Comparison of ENCODE assay signal across 14 cellular contexts in genomic region chr14:101835566-101835965, GRCh38.
DNase-seq lines count a peak whose midpoint lies in the region; TF ChIP-seq lines count a peak whose summit lies in the region.
"Had no signal": no experiment of that assay in that cellular context is flagged by ENCODE, and none has a peak within 500 bp of the region (broad histone marks: within the 10 kb centered on the region; RNA-seq: fewer than 3 reads in every experiment).

No MANE protein-coding gene starts in this region.

- no peak overlapping the region for H3K14ac ChIP-seq in trophoblast cell (ENCODE audit: low read length)

- H3K4me3 ChIP-seq in Karpas-422 (ENCODE audit: low read length) (no peak overlapping the region), esophagus squamous epithelium (no peak overlapping the region), trophoblast cell (ENCODE audit: low read depth, low read length) (no peak overlapping the region), vagina (no peak overlapping the region), HAP-1 (no peak overlapping the region)
- H3K4me3 ChIP-seq: body of pancreas had no signal

- 89% methylated on average over 8 to 11 of the region's 11 CpGs for WGBS in esophagus squamous epithelium, 2 donors
- no CpG with 5 or more reads among the region's 11 CpGs for WGBS in trophoblast cell (ENCODE audit: extremely low coverage, insufficient coverage, insufficient read length)

- H2BK5ac ChIP-seq in trophoblast cell (ENCODE audit: low read depth, low read length, poor library complexity): no peak overlapping the region

- H3K4me2 ChIP-seq in Karpas-422 (ENCODE audit: low read depth, low read length, poor library complexity, severe bottlenecking) (peak overlapping the region; percentile 36), trophoblast cell (ENCODE audit: low read length) (no peak overlapping the region)

- no peaks in the 10 kb centered on the region for H4K20me1 ChIP-seq in Karpas-422 (ENCODE audit: insufficient read depth, low read depth, low read length)

- H3K36me3 ChIP-seq in Karpas-422 (ENCODE audit: insufficient read depth, low read length) (peaks cover 13% of the 10 kb centered on the region), esophagus squamous epithelium (peaks cover 0 to 42% (median 0%) of the 10 kb centered on the region in 3 donors), trophoblast cell (ENCODE audit: control insufficient read depth in 1 of 2, insufficient read depth in 2 of 2, low read length in 2 of 2) (peaks cover 6 to 9% of the 10 kb centered on the region in 2 experiments), vagina (no peaks in the 10 kb centered on the region), HAP-1 (replicated peaks) (no peaks in the 10 kb centered on the region)

- H2AK5ac ChIP-seq in trophoblast cell (ENCODE audit: low read length): no peak overlapping the region

- peak overlapping the region; percentile 64 for H3K27ac ChIP-seq in C4-2B
- H3K27ac ChIP-seq in Karpas-422 (ENCODE audit: low read length): peak overlapping the region; percentile 92; the same call in 1 of the 2 replicates
- peak overlapping the region in 3 of 4 donors; percentile 54 to 79 (median 73) for H3K27ac ChIP-seq in esophagus squamous epithelium
- no peak overlapping the region for H3K27ac ChIP-seq in trophoblast cell (ENCODE audit: low read depth, low read length)
- no peak overlapping the region for H3K27ac ChIP-seq in vagina

- intact Hi-C loops in esophagus squamous epithelium (cut with DNase I) (no loop called here), vagina (cut with DNase I) (no loop called here)

- H3K9me2 ChIP-seq in Karpas-422 (replicated peaks; ENCODE audit: insufficient read depth, low read length): no peaks in the 10 kb centered on the region

- no peak overlapping the region for H2BK12ac ChIP-seq in trophoblast cell (ENCODE audit: low read length)

- no peaks in the 10 kb centered on the region for H3K27me3 ChIP-seq in Karpas-422 (ENCODE audit: low read length)
- H3K27me3 ChIP-seq in esophagus squamous epithelium: no peaks in the 10 kb centered on the region
- no peaks in the 10 kb centered on the region for H3K27me3 ChIP-seq in trophoblast cell (ENCODE audit: insufficient read depth, low read length)
- no peaks in the 10 kb centered on the region for H3K27me3 ChIP-seq in vagina
- H3K27me3 ChIP-seq in HAP-1 (ENCODE audit: low read depth): no peaks in the 10 kb centered on the region
- H3K27me3 ChIP-seq: body of pancreas had no signal

- no peak overlapping the region for H4K8ac ChIP-seq in trophoblast cell (ENCODE audit: low read depth, low read length)

- peak overlapping the region; percentile 55 for H3K18ac ChIP-seq in trophoblast cell (ENCODE audit: low read length)

- TF ChIP-seq CTCF in C4-2B (conservative IDR thresholded peaks at IDR 0.05): no peak
- TF ChIP-seq CTCF in esophagus squamous epithelium (IDR thresholded peaks at IDR 0.05): no peak
- TF ChIP-seq CTCF in vagina (IDR thresholded peaks at IDR 0.05): no peak

- peak overlapping the region; percentile 59 for H3K4ac ChIP-seq in trophoblast cell (ENCODE audit: low read depth, low read length)

- H3K9ac ChIP-seq in Karpas-422 (ENCODE audit: low read length): no peak overlapping the region
- H3K9ac ChIP-seq in trophoblast cell (ENCODE audit: low read length): no peak overlapping the region
- H3K9ac ChIP-seq: parathyroid adenoma had no signal

- peaks cover 97% of the 10 kb centered on the region for H3K79me2 ChIP-seq in Karpas-422 (ENCODE audit: low read length)
- peaks cover 5% of the 10 kb centered on the region for H3K79me2 ChIP-seq in trophoblast cell (ENCODE audit: control insufficient read depth, insufficient read depth, low read length, poor library complexity)

- H3K9me3 ChIP-seq in Karpas-422 (ENCODE audit: low read length): no peaks in the 10 kb centered on the region
- H3K9me3 ChIP-seq in esophagus squamous epithelium: no peaks in the 10 kb centered on the region
- H3K9me3 ChIP-seq in trophoblast cell (ENCODE audit: insufficient read depth, low read depth, low read length): no peaks in the 10 kb centered on the region
- no peaks in the 10 kb centered on the region for H3K9me3 ChIP-seq in vagina
- no peaks in the 10 kb centered on the region for H3K9me3 ChIP-seq in HAP-1
- H3K9me3 ChIP-seq: body of pancreas had no signal

- H2AFZ ChIP-seq in Karpas-422 (ENCODE audit: low read length): no peak overlapping the region
- peak overlapping the region; percentile 69 for H2AFZ ChIP-seq in trophoblast cell (ENCODE audit: insufficient read depth, low read length, poor library complexity)
- H2AFZ ChIP-seq: parathyroid adenoma had no signal

- no peaks in the 10 kb centered on the region for H3K79me1 ChIP-seq in trophoblast cell (ENCODE audit: low read length)

- H2BK120ac ChIP-seq in trophoblast cell (ENCODE audit: insufficient read depth, low read length, poor library complexity): no peak overlapping the region

- in situ Hi-C loops in HAP-1 (cut with MboI; ENCODE audit: low sequenced_read_pairs): no loop called here

- H3K23ac ChIP-seq in trophoblast cell (ENCODE audit: low read length): no peak overlapping the region

- peaks cover 85% of the 10 kb centered on the region for H3K4me1 ChIP-seq in Karpas-422 (ENCODE audit: low read length)
- peaks cover 11 to 69% (median 32%) of the 10 kb centered on the region in 3 donors for H3K4me1 ChIP-seq in esophagus squamous epithelium
- H3K4me1 ChIP-seq in trophoblast cell (ENCODE audit: control insufficient read depth in 1 of 2, insufficient read depth in 2 of 2, low read length in 2 of 2): no peaks in the 10 kb centered on the region
- H3K4me1 ChIP-seq in vagina: peaks cover 57% of the 10 kb centered on the region
- no peaks in the 10 kb centered on the region for H3K4me1 ChIP-seq in HAP-1

- DNase-seq in Karpas-422 (no peak), esophagus squamous epithelium (lab: John Stamatoyannopoulos, UW) (no peak), trophoblast cell (no peak), vagina (ENCODE audit: extremely low spot score in 2 of 2) (no peak), HAP-1 (ENCODE audit: low spot score in 2 of 2) (no peak), NAMALWA (ENCODE audit: low spot score) (no peak)
- no peak for DNase-seq in activated CD8-positive, alpha-beta memory T cell treated with anti-CD3 and anti-CD28 coated beads, Interleukin-2, amount 50 U/mL, for 48 hours
- DNase-seq: body of pancreas; effector CD8-positive, alpha-beta T cell; NCI-H1417; NCI-H446 treated with DMSO at 0.1 percent for 48 hours; stimulated activated naive CD4-positive, alpha-beta T cell had no signal

- no peak overlapping the region for H4K91ac ChIP-seq in trophoblast cell (ENCODE audit: low read depth, low read length)

- no peak for TF ChIP-seq POLR2A in esophagus squamous epithelium (IDR thresholded peaks at IDR 0.05)
- no peak for TF ChIP-seq POLR2A in vagina (IDR thresholded peaks at IDR 0.05)

- H4K12ac ChIP-seq in trophoblast cell (ENCODE audit: low read depth, low read length): no peak overlapping the region

Comparison
In these comparisons a context has a peak if more than half of its experiments do, and no peak if none do; other contexts are left out.
1. H3K27ac ChIP-seq: peak in C4-2B (single experiment), Karpas-422 (single experiment) and esophagus squamous epithelium (3 of 4); none in trophoblast cell (single experiment) and vagina (single experiment).